Comparison of ENCODE assay signal across 1 cellular context in the genomic region with DNA sequence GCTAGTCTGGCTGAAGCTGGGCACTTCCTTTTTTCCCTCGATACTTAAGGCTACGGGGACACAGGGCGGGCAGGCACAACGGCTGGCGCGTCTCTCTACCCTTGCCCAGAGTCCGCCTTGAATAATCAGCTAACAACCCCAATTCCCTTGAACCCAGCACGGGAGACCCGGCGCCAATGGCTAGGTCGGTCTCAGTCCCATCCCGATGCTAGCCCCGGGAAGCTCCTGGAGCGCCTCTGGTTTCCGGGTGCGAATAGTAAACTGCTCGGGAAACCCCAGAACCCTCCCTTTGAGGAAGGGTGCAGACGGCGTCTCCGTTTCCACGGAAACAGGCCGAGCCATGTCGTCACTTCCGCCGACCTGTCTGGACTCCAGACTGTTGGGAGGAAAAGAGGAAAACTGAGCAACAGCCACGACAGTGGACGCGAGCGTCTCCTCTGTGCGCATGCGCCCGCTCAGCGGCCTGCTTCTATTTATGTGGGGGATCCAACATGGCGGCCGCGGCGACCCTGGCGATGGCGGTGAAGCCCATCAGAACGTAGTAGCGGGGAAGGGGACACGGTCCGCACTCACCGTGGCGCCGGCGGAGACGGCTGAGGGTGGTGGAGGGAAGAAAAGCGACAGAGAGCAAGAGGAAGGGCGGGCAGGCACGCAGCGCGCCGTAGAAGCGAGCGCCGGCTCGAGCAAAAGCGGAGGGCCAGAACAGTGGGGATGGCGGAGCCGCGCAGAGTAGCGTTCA.
A peak's percentile ranks its signal among the peaks of the same experiment; 100 is the strongest.
TF ChIP-seq lines count a peak whose summit lies in the region.

TSS of gene UBN2 (plus strand) at position 464 of the 739 bp plus-strand sequence. CDS start at position 712, 248 bp downstream.

TF ChIP-seq in K562, 482 proteins besides CTCF, POLR2A, EP300 and RAD21 (continued from another document and continues in another):
- no peak for TF ChIP-seq ZNF444 (CRISPR knock-in tag; IDR thresholded peaks at IDR 0.05)
- no peak for TF ChIP-seq ZNF561 (CRISPR knock-in tag; conservative IDR thresholded peaks at IDR 0.05)
- TF ChIP-seq, protein P1, sequence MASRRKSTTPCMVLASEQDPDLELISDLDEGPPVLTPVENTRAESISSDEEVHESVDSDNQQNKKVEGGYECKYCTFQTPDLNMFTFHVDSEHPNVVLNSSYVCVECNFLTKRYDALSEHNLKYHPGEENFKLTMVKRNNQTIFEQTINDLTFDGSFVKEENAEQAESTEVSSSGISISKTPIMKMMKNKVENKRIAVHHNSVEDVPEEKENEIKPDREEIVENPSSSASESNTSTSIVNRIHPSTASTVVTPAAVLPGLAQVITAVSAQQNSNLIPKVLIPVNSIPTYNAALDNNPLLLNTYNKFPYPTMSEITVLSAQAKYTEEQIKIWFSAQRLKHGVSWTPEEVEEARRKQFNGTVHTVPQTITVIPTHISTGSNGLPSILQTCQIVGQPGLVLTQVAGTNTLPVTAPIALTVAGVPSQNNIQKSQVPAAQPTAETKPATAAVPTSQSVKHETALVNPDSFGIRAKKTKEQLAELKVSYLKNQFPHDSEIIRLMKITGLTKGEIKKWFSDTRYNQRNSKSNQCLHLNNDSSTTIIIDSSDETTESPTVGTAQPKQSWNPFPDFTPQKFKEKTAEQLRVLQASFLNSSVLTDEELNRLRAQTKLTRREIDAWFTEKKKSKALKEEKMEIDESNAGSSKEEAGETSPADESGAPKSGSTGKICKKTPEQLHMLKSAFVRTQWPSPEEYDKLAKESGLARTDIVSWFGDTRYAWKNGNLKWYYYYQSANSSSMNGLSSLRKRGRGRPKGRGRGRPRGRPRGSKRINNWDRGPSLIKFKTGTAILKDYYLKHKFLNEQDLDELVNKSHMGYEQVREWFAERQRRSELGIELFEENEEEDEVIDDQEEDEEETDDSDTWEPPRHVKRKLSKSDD (conservative IDR thresholded peaks at IDR 0.05; ENCODE audit: low read length), result no peak; the same call in 1 of the 2 replicates
- no peak for TF ChIP-seq ZNF398 (CRISPR knock-in tag; IDR thresholded peaks at IDR 0.05)
- no peak for TF ChIP-seq TSC22D4 (tag; IDR thresholded peaks at IDR 0.05)
- no peak for TF ChIP-seq ZFP1 (CRISPR knock-in tag; IDR thresholded peaks at IDR 0.05)
- no peak for TF ChIP-seq ESRRB (CRISPR knock-in tag; IDR thresholded peaks at IDR 0.05; ENCODE audit: borderline replicate concordance)
- TF ChIP-seq, protein P2, sequence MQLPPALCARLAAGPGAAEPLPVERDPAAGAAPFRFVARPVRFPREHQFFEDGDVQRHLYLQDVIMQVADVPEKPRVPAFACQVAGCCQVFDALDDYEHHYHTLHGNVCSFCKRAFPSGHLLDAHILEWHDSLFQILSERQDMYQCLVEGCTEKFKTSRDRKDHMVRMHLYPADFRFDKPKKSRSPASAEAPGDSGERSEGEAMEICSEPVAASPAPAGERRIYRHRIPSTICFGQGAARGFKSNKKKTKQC (CRISPR knock-in tag; IDR thresholded peaks at IDR 0.05), result peak; percentile 80; the same call in 1 of the 2 replicates
- TF ChIP-seq BCOR (IDR thresholded peaks at IDR 0.05), result peak; percentile 63; the same call in 1 of the 2 replicates
- TF ChIP-seq, protein P3, sequence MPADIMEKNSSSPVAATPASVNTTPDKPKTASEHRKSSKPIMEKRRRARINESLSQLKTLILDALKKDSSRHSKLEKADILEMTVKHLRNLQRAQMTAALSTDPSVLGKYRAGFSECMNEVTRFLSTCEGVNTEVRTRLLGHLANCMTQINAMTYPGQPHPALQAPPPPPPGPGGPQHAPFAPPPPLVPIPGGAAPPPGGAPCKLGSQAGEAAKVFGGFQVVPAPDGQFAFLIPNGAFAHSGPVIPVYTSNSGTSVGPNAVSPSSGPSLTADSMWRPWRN (IDR thresholded peaks at IDR 0.05; ENCODE audit: low read depth), result no peak
- TF ChIP-seq CBX2 (IDR thresholded peaks at IDR 0.05; ENCODE audit: insufficient read depth, low read length, poor library complexity, severe bottlenecking), result no peak
- TF ChIP-seq GABPB1 (CRISPR knock-in tag; IDR thresholded peaks at IDR 0.05), result peak; percentile 99
- no peak for TF ChIP-seq CHCHD3 (CRISPR knock-in tag; IDR thresholded peaks at IDR 0.05)
- peak; percentile 49; the same call in 1 of the 2 replicates for TF ChIP-seq MAX (CRISPR knock-in tag; IDR thresholded peaks at IDR 0.05)
- TF ChIP-seq DLX4 (CRISPR knock-in tag; IDR thresholded peaks at IDR 0.05), result no peak
- peak in 1 of 2 experiments; percentile 84; a peak in 2 of 4 replicates for TF ChIP-seq CSDE1 (IDR thresholded peaks at IDR 0.05)
- TF ChIP-seq ID3 (CRISPR knock-in tag; IDR thresholded peaks at IDR 0.05), result no peak
- peak; percentile 51; the same call in 1 of the 2 replicates for TF ChIP-seq ID3 (tag; IDR thresholded peaks at IDR 0.05)
- TF ChIP-seq CEBPB (tag; IDR thresholded peaks at IDR 0.05), result no peak
- no peak; the same call in 1 of the 2 replicates for TF ChIP-seq SMARCE1 (IDR thresholded peaks at IDR 0.05)
- no peak for TF ChIP-seq FUS (optimal IDR thresholded peaks at IDR 0.05; ENCODE audit: low read depth, low read length)
- TF ChIP-seq SRF (CRISPR knock-in tag; IDR thresholded peaks at IDR 0.05), result peak in 1 of 2 experiments; percentile 9; a peak in 2 of 4 replicates
- TF ChIP-seq, protein P4, sequence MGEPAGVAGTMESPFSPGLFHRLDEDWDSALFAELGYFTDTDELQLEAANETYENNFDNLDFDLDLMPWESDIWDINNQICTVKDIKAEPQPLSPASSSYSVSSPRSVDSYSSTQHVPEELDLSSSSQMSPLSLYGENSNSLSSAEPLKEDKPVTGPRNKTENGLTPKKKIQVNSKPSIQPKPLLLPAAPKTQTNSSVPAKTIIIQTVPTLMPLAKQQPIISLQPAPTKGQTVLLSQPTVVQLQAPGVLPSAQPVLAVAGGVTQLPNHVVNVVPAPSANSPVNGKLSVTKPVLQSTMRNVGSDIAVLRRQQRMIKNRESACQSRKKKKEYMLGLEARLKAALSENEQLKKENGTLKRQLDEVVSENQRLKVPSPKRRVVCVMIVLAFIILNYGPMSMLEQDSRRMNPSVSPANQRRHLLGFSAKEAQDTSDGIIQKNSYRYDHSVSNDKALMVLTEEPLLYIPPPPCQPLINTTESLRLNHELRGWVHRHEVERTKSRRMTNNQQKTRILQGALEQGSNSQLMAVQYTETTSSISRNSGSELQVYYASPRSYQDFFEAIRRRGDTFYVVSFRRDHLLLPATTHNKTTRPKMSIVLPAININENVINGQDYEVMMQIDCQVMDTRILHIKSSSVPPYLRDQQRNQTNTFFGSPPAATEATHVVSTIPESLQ (CRISPR knock-in tag; IDR thresholded peaks at IDR 0.05), result 0 out of 2 replicates have a peak, but pooled peaks have one; percentile 69
- TF ChIP-seq KDM4B (IDR thresholded peaks at IDR 0.05; ENCODE audit: borderline replicate concordance in 2 of 2, low read depth in 1 of 2), result no peak
- TF ChIP-seq, protein P5, sequence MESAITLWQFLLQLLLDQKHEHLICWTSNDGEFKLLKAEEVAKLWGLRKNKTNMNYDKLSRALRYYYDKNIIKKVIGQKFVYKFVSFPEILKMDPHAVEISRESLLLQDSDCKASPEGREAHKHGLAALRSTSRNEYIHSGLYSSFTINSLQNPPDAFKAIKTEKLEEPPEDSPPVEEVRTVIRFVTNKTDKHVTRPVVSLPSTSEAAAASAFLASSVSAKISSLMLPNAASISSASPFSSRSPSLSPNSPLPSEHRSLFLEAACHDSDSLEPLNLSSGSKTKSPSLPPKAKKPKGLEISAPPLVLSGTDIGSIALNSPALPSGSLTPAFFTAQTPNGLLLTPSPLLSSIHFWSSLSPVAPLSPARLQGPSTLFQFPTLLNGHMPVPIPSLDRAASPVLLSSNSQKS (CRISPR knock-in tag; IDR thresholded peaks at IDR 0.05), result no peak
- no peak for TF ChIP-seq ZNF518B (CRISPR knock-in tag; IDR thresholded peaks at IDR 0.05)
- TF ChIP-seq, protein P6, sequence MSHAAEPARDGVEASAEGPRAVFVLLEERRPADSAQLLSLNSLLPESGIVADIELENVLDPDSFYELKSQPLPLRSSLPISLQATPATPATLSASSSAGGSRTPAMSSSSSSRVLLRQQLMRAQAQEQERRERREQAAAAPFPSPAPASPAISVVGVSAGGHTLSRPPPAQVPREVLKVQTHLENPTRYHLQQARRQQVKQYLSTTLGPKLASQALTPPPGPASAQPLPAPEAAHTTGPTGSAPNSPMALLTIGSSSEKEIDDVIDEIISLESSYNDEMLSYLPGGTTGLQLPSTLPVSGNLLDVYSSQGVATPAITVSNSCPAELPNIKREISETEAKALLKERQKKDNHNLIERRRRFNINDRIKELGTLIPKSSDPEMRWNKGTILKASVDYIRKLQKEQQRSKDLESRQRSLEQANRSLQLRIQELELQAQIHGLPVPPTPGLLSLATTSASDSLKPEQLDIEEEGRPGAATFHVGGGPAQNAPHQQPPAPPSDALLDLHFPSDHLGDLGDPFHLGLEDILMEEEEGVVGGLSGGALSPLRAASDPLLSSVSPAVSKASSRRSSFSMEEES (CRISPR knock-in tag; IDR thresholded peaks at IDR 0.05), result no peak
- TF ChIP-seq POLR2H (tag; IDR thresholded peaks at IDR 0.05; ENCODE audit: low read depth), result peak; percentile 55; the same call in 1 of the 2 replicates
- peak; percentile 63; the same call in 1 of the 2 replicates for TF ChIP-seq GATAD2A (IDR thresholded peaks at IDR 0.05)
- TF ChIP-seq EGR1 (conservative IDR thresholded peaks at IDR 0.05), result no peak
- TF ChIP-seq HLTF (IDR thresholded peaks at IDR 0.05), result peak; percentile 89
- TF ChIP-seq, protein P7, sequence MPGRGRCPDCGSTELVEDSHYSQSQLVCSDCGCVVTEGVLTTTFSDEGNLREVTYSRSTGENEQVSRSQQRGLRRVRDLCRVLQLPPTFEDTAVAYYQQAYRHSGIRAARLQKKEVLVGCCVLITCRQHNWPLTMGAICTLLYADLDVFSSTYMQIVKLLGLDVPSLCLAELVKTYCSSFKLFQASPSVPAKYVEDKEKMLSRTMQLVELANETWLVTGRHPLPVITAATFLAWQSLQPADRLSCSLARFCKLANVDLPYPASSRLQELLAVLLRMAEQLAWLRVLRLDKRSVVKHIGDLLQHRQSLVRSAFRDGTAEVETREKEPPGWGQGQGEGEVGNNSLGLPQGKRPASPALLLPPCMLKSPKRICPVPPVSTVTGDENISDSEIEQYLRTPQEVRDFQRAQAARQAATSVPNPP (IDR thresholded peaks at IDR 0.05; ENCODE audit: borderline replicate concordance, insufficient read depth, insufficient read length), result no peak
- TF ChIP-seq PURB (CRISPR knock-in tag; IDR thresholded peaks at IDR 0.05; ENCODE audit: low read depth), result 0 out of 2 replicates have a peak, but pooled peaks have one; percentile 79
- TF ChIP-seq HDAC2 (IDR thresholded peaks at IDR 0.05), result peak; percentile 94; the same call in 1 of the 2 replicates
- TF ChIP-seq PHTF2 (CRISPR knock-in tag; IDR thresholded peaks at IDR 0.05), result no peak
- TF ChIP-seq, protein P8, sequence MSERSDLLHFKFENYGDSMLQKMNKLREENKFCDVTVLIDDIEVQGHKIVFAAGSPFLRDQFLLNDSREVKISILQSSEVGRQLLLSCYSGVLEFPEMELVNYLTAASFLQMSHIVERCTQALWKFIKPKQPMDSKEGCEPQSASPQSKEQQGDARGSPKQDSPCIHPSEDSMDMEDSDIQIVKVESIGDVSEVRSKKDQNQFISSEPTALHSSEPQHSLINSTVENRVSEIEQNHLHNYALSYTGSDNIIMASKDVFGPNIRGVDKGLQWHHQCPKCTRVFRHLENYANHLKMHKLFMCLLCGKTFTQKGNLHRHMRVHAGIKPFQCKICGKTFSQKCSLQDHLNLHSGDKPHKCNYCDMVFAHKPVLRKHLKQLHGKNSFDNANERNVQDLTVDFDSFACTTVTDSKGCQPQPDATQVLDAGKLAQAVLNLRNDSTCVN (CRISPR knock-in tag; IDR thresholded peaks at IDR 0.05), result peak; percentile 91
- no peak for TF ChIP-seq MAFG (tag; conservative IDR thresholded peaks at IDR 0.05)
- no peak for TF ChIP-seq NONO (IDR thresholded peaks at IDR 0.05; ENCODE audit: low read depth in 2 of 2, low read length in 1 of 2)
- TF ChIP-seq ZFP36 (IDR thresholded peaks at IDR 0.05; ENCODE audit: low read depth, low read length, partially characterized antibody), result no peak
- no peak for TF ChIP-seq NCOA4 (IDR thresholded peaks at IDR 0.05; ENCODE audit: partially characterized antibody)
